In genomic region chrX:118644378-118644777, GRCh38 we compare ENCODE assay signal across 9 cellular contexts.
A peak's percentile ranks its signal among the peaks of the same experiment; 100 is the strongest.
DNase-seq lines count a peak whose midpoint lies in the region; ATAC-seq, FAIRE-seq and TF ChIP-seq lines count a peak whose summit lies in the region.
"Had no signal": no experiment of that assay in that cellular context is flagged by ENCODE, and none has a peak within 500 bp of the region (broad histone marks: within the 10 kb centered on the region; RNA-seq: fewer than 3 reads in every experiment).

No MANE protein-coding gene starts in this region.

- no TSS peak for BruUV-seq in A673 (replicated peaks; lab: Mats Ljungman, UMichigan)

- H3K4me3 ChIP-seq in A673 (ENCODE audit: low read depth, low read length, poor library complexity, severe bottlenecking) (no peak overlapping the region), fibroblast of villous mesenchyme (ENCODE audit: low read depth, low read length) (no peak overlapping the region)

- H3K27me3 ChIP-seq in A673 (replicated peaks; ENCODE audit: insufficient read depth, low read depth, low read length, poor library complexity): no peaks in the 10 kb centered on the region

- CTCF ChIA-PET in A673 (lab: Charles Lee): interaction anchor here (0.6 to 1.3 kb wide), 4 partner anchors 117 to 185 kb away, joined by 3 to 6 read pairs (median 4); no protein-coding TSS in a partner anchor

- TF ChIP-seq POLR2A in H54 (IDR thresholded peaks at IDR 0.05; ENCODE audit: low read depth, low read length) (no peak), GM12891 (IDR thresholded peaks at IDR 0.05; ENCODE audit: low read depth, low read length) (no peak)

- DNase-seq in A673 (ENCODE audit: low spot score) (peak; percentile 54), H54 (ENCODE audit: insufficient read length, low spot score) (peak; percentile 2), RCC 7860 (ENCODE audit: low spot score) (peak; percentile 23), fibroblast of villous mesenchyme (ENCODE audit: low read depth) (peak; percentile 46), superior temporal gyrus (ENCODE audit: extremely low spot score) (peak; percentile 16), GM12891 (ENCODE audit: insufficient read length, low spot score) (no peak)
- no peak for DNase-seq in stimulated activated CD4-positive, alpha-beta T cell treated with anti-CD3 and anti-CD28 coated beads, Interleukin-2, amount 100 ng/mL, for 48 hours
- DNase-seq: activated naive CD8-positive, alpha-beta T cell treated with anti-CD3 and anti-CD28 coated beads, Interleukin-2, amount 10 ng/mL, durations not matched to agents 7 days and 5 days had no signal

- H3K27ac ChIP-seq in A673 (ENCODE audit: low read depth, low read length, poor library complexity, severe bottlenecking): no peak overlapping the region

- TF ChIP-seq CTCF in A673 (conservative IDR thresholded peaks at IDR 0.05; ENCODE audit: low read depth, low read length): peak; percentile 57
- peak; percentile 37 for TF ChIP-seq CTCF in fibroblast of villous mesenchyme (IDR thresholded peaks at IDR 0.05; ENCODE audit: insufficient read depth, low read depth, low read length)

- FAIRE-seq in H54 (lab: Jason Lieb, UNC): peak; percentile 36
- FAIRE-seq in RCC 7860 (lab: Jason Lieb, UNC): peak; percentile 69
- FAIRE-seq in GM12891 (lab: Jason Lieb, UNC): no peak

- no peak for ATAC-seq in GM21526 (IDR thresholded peaks at IDR 0.05; ENCODE audit: low FRiP score, unreplicated experiment)

- H3K4me1 ChIP-seq in A673 (ENCODE audit: insufficient read depth, low read length, poor library complexity, severe bottlenecking): no peaks in the 10 kb centered on the region

- no peaks in the 10 kb centered on the region for H3K9me3 ChIP-seq in A673 (ENCODE audit: low read depth, low read length, poor library complexity, severe bottlenecking)

- intact Hi-C loops in A673 (cut with micrococcal nuclease; ENCODE audit: unreplicated experiment): loop anchor here (2.0 kb wide), 1 partner anchor 162 kb away; no protein-coding TSS in a partner anchor

- POLR2A ChIA-PET in A673 (lab: Charles Lee; ENCODE audit: low non-redundant PET): no interaction called here

- no peaks in the 10 kb centered on the region for H3K36me3 ChIP-seq in A673 (ENCODE audit: insufficient read depth, low read length, poor library complexity, severe bottlenecking)

TF ChIP-seq in GM12891, 5 proteins besides CTCF, POLR2A, EP300 and RAD21:
- TF ChIP-seq SPI1 (IDR thresholded peaks at IDR 0.05; ENCODE audit: low read depth, low read length) (no peak), PAX5 (IDR thresholded peaks at IDR 0.05; ENCODE audit: insufficient read depth, low read length, severe bottlenecking) (no peak), POLR2AphosphoS5 (IDR thresholded peaks at IDR 0.05; ENCODE audit: low read depth, low read length) (no peak)
TF ChIP-seq in GM12891: peak in this region for 0.

Comparison
In these comparisons a context has a peak if more than half of its experiments do, and no peak if none do; other contexts are left out.
1. DNase-seq: peak in A673 (single experiment), H54 (single experiment), RCC 7860 (single experiment), fibroblast of villous mesenchyme (single experiment) and superior temporal gyrus (single experiment); none in stimulated activated CD4-positive, alpha-beta T cell treated with anti-CD3 and anti-CD28 coated beads, Interleukin-2, amount 100 ng/mL, for 48 hours (0 of 2) and GM12891 (single experiment).